In genomic region chr2:43461461-43462073, GRCh38 we compare ENCODE assay signal across 8 cellular contexts.
DNase-seq lines count a peak whose midpoint lies in the region; ATAC-seq and TF ChIP-seq lines count a peak whose summit lies in the region.

No MANE protein-coding gene starts in this region.

- H4K8ac ChIP-seq in IMR-90 (ENCODE audit: low read depth in 2 of 2, low read length in 2 of 2): no peak overlapping the region

- TF ChIP-seq POLR2A in IMR-90 (IDR thresholded peaks at IDR 0.05; ENCODE audit: low read depth, low read length): no peak

- no peak overlapping the region; the same call in 1 of the 2 replicates for H3K4me3 ChIP-seq in GM12865 (ENCODE audit: low read depth, low read length)
- no peak overlapping the region for H3K4me3 ChIP-seq in IMR-90 (ENCODE audit: insufficient read depth, low read depth, low read length)

- peak overlapping the region; percentile 2; the same call in 1 of the 2 replicates for H2AK5ac ChIP-seq in IMR-90 (ENCODE audit: low read depth, low read length)

- BruUV-seq in IMR-90 (replicated peaks; lab: Mats Ljungman, UMichigan): no TSS peak

- CTCF ChIA-PET in IMR-90 (lab: Yijun Ruan, JAX): no interaction called here

- no peak overlapping the region for H3K14ac ChIP-seq in IMR-90 (replicated peaks; ENCODE audit: low read depth, low read length)

- no peak overlapping the region for H3K27ac ChIP-seq in IMR-90 (ENCODE audit: insufficient read depth, low read length)

- in situ Hi-C loops in IMR-90 (cut with MboI; ENCODE audit: low sequenced_read_pairs): no loop called here

- H4K91ac ChIP-seq in IMR-90 (ENCODE audit: insufficient read depth, low read depth, low read length): peak overlapping the region; percentile 11; the same call in 1 of the 2 replicates

- H3K4me1 ChIP-seq in IMR-90 (ENCODE audit: control insufficient read depth, insufficient read depth, low read length): peaks cover 22% of the 10 kb centered on the region

- H3K4me3 Mint-ChIP-seq in immature natural killer cell: no peak overlapping the region
- H3K4me3 Mint-ChIP-seq in activated T-cell treated with anti-CD3 and anti-CD28 coated beads, Interleukin-2, amount 50 U/mL, for 72 hours: no peak overlapping the region
- H3K4me3 Mint-ChIP-seq in endothelial cell (ENCODE audit: unreplicated experiment): no peak overlapping the region

- no peaks in the 10 kb centered on the region for H3K36me3 ChIP-seq in IMR-90 (ENCODE audit: control insufficient read depth, insufficient read depth, low read length)

- H2AFZ ChIP-seq in IMR-90 (replicated peaks; ENCODE audit: low read length, poor library complexity): no peak overlapping the region

- H3K4ac ChIP-seq in IMR-90 (ENCODE audit: low read depth, low read length): peak overlapping the region; percentile 38

- peak overlapping the region; percentile 55 for H2BK20ac ChIP-seq in IMR-90 (ENCODE audit: low read depth, low read length)

- no peaks in the 10 kb centered on the region for H4K20me1 ChIP-seq in IMR-90 (ENCODE audit: insufficient read depth, low read length)

- no peaks in the 10 kb centered on the region for H3K27me3 Mint-ChIP-seq in immature natural killer cell (ENCODE audit: low read depth in 3 of 3)
- no peaks in the 10 kb centered on the region for H3K27me3 Mint-ChIP-seq in activated T-cell treated with anti-CD3 and anti-CD28 coated beads, Interleukin-2, amount 50 U/mL, for 72 hours (ENCODE audit: low read depth)
- H3K27me3 Mint-ChIP-seq in endothelial cell (ENCODE audit: unreplicated experiment): peaks cover 5% of the 10 kb centered on the region

- H3K9me3 ChIP-seq in IMR-90 (ENCODE audit: control insufficient read depth, insufficient read depth, low read length): no peaks in the 10 kb centered on the region

- peak overlapping the region; percentile 37; the same call in 1 of the 3 replicates for H2BK15ac ChIP-seq in IMR-90 (ENCODE audit: low read depth, low read length)

- WGBS in IMR-90 (ENCODE audit: extremely low coverage in 2 of 2, insufficient read length in 1 of 2), 2 experiments: 88% methylated on average over 1 of the region's 3 CpGs; no CpG with 5 or more reads in 1 of the 2 experiments

- no peak overlapping the region for H2AK9ac ChIP-seq in IMR-90 (replicated peaks; ENCODE audit: low read depth, low read length, poor library complexity)

- ATAC-seq in GM21526 (IDR thresholded peaks at IDR 0.05; ENCODE audit: low FRiP score, unreplicated experiment) (peak; percentile 75), IMR-90 (ENCODE audit: low read depth) (no peak)
- ATAC-seq in activated T-cell treated with anti-CD3 and anti-CD28 coated beads, Interleukin-2, amount 50 U/mL, for 72 hours (replicated peaks in 1 of 2): no peak

- H3K36me3 Mint-ChIP-seq in immature natural killer cell: peaks cover 4 to 19% (median 14%) of the 10 kb centered on the region in 3 donors
- peaks cover 4 to 5% of the 10 kb centered on the region in 2 donors for H3K36me3 Mint-ChIP-seq in activated T-cell treated with anti-CD3 and anti-CD28 coated beads, Interleukin-2, amount 50 U/mL, for 72 hours (ENCODE audit: insufficient read depth in 2 of 2)
- H3K36me3 Mint-ChIP-seq in endothelial cell (ENCODE audit: low read depth, unreplicated experiment): no peaks in the 10 kb centered on the region

- no peak for TF ChIP-seq RAD21 in IMR-90 (IDR thresholded peaks at IDR 0.05; ENCODE audit: low read length)

- H2BK120ac ChIP-seq in IMR-90 (ENCODE audit: low read depth, low read length): peak overlapping the region; percentile 49

- H3K79me1 ChIP-seq in IMR-90 (ENCODE audit: low read depth in 1 of 2, low read length in 2 of 2): peaks cover 2 to 4% of the 10 kb centered on the region in 2 experiments; a peak in 2 of 4 replicates

- intact Hi-C loops in IMR-90 (cut with micrococcal nuclease): loop anchor here (5.0 kb wide), 1 partner anchor 34 kb away; no protein-coding TSS in a partner anchor

- DNase-seq in GM12865 (ENCODE audit: low read depth) (peak; percentile 85), IMR-90 (no peak), immature natural killer cell (no peak), mucosa of gallbladder (ENCODE audit: low spot score) (no peak), NCI-H2227 treated with DMSO at 0.1 percent for 48 hours (lab: John Stamatoyannopoulos, UW) (no peak), endothelial cell (ENCODE audit: low spot score) (no peak)
- DNase-seq in activated T-cell treated with anti-CD3 and anti-CD28 coated beads, Interleukin-2, amount 50 U/mL, for 72 hours: no peak

- H3K9me3 Mint-ChIP-seq in immature natural killer cell: no peaks in the 10 kb centered on the region
- H3K9me3 Mint-ChIP-seq in activated T-cell treated with anti-CD3 and anti-CD28 coated beads, Interleukin-2, amount 50 U/mL, for 72 hours: peaks cover 0 to 1% of the 10 kb centered on the region in 2 donors
- no peaks in the 10 kb centered on the region for H3K9me3 Mint-ChIP-seq in endothelial cell (ENCODE audit: unreplicated experiment)

- dilution Hi-C loops in IMR-90 (cut with HindIII; ENCODE audit: low sequenced_read_pairs, unreplicated experiment): no loop called here

- TF ChIP-seq CTCF in GM12865 (IDR thresholded peaks at IDR 0.05; ENCODE audit: insufficient read depth, low read depth, low read length, missing control alignments) (no peak), IMR-90 (conservative IDR thresholded peaks at IDR 0.05; ENCODE audit: low read depth, low read length) (no peak), endothelial cell (IDR thresholded peaks at IDR 0.05; ENCODE audit: unreplicated experiment) (no peak)

- H4K5ac ChIP-seq in IMR-90 (ENCODE audit: low read depth, low read length): 0 out of 2 replicates have a peak overlapping the region, but pooled peaks have one; percentile 25

- peak overlapping the region in 5 of 6 donors; percentile 12 to 58 (median 41) for H3K27ac Mint-ChIP-seq in immature natural killer cell
- no peak overlapping the region for H3K27ac Mint-ChIP-seq in activated T-cell treated with anti-CD3 and anti-CD28 coated beads, Interleukin-2, amount 50 U/mL, for 72 hours
- H3K27ac Mint-ChIP-seq in endothelial cell (ENCODE audit: unreplicated experiment): no peak overlapping the region

- H3K4me2 ChIP-seq in IMR-90 (ENCODE audit: low read depth, low read length): no peak overlapping the region

- no peak overlapping the region for H2BK5ac ChIP-seq in IMR-90 (ENCODE audit: low read depth, low read length, poor library complexity, severe bottlenecking)

- no peaks in the 10 kb centered on the region for H3K27me3 ChIP-seq in IMR-90 (ENCODE audit: control insufficient read depth, insufficient read depth, low read length)

- H3K56ac ChIP-seq in IMR-90 (ENCODE audit: extremely low read depth, insufficient read depth, low read length): no peak overlapping the region

- peaks cover 12 to 30% of the 10 kb centered on the region in 2 donors for H3K4me1 Mint-ChIP-seq in immature natural killer cell
- peaks cover 16% of the 10 kb centered on the region for H3K4me1 Mint-ChIP-seq in activated T-cell treated with anti-CD3 and anti-CD28 coated beads, Interleukin-2, amount 50 U/mL, for 72 hours (ENCODE audit: low read depth)
- peaks cover 31% of the 10 kb centered on the region for H3K4me1 Mint-ChIP-seq in endothelial cell (ENCODE audit: unreplicated experiment)

- peaks cover 9% of the 10 kb centered on the region for H3K9me1 ChIP-seq in IMR-90 (ENCODE audit: insufficient read depth, low read length)

- no peak overlapping the region for H3K9ac ChIP-seq in IMR-90 (ENCODE audit: low read depth, low read length)

- POLR2A ChIA-PET in IMR-90 (lab: Charles Lee; ENCODE audit: unreplicated experiment): no interaction called here

- H3K23ac ChIP-seq in IMR-90 (ENCODE audit: low read depth, low read length): 0 out of 2 replicates have a peak overlapping the region, but pooled peaks have one; percentile 3

- peak overlapping the region; percentile 1; the same call in 1 of the 2 replicates for H3K18ac ChIP-seq in IMR-90 (ENCODE audit: low read depth, low read length)

TF ChIP-seq in IMR-90, 13 proteins besides CTCF, POLR2A, EP300 and RAD21:
- TF ChIP-seq FOS (IDR thresholded peaks at IDR 0.05; ENCODE audit: low read depth, low read length): no peak
- peak; percentile 70 for TF ChIP-seq MAFK (IDR thresholded peaks at IDR 0.05; ENCODE audit: low read depth, low read length)
TF ChIP-seq in IMR-90: peak in this region for 1.

Comparison
In these comparisons a context has a peak if more than half of its experiments do, and no peak if none do; other contexts are left out.
1. H3K27ac Mint-ChIP-seq: peak in immature natural killer cell (5 of 6); none in activated T-cell treated with anti-CD3 and anti-CD28 coated beads, Interleukin-2, amount 50 U/mL, for 72 hours (single experiment) and endothelial cell (single experiment).